In the genomic region with DNA sequence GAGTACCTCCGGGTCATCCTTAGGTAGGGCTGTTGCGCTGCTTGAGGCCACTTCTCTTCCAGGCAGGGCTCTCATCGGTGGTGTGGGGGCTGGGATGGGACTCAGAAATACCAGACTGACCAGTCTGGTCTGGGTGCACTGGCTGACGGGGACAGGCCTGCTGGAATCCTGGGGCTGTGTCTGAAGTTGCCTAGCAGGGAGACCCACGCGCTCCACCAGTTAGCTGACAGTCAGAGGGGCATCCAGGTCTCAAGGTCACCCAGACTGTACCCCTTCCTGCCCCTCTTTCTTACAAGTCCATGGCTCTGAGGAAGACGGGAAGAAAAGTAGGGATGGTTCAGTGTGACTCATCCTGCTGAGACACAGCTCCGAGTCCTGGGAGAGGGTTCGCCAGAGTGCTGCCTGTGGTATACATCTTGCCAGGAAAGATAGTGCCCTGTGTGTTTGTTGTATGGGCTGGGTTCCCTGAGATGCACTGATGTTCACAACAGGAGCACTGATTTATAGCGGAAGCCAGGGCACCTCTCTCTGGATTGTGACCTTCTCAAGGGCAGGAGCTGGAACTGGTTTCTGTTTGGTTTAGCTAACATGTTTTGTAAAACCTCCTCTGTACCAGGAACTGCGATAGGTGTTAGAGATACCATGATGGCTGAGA, we compare ENCODE assay signal across 11 cellular contexts.
A peak's percentile ranks its signal among the peaks of the same experiment; 100 is the strongest.
DNase-seq lines count a peak whose midpoint lies in the region; ATAC-seq, FAIRE-seq and TF ChIP-seq lines count a peak whose summit lies in the region.
"Had no signal": no experiment of that assay in that cellular context is flagged by ENCODE, and none has a peak within 500 bp of the region (broad histone marks: within the 10 kb centered on the region; RNA-seq: fewer than 3 reads in every experiment).

No MANE protein-coding gene starts in this region.

- no peaks in the 10 kb centered on the region for H3K36me3 ChIP-seq in adrenal gland (replicated peaks in 1 of 2)
- no peaks in the 10 kb centered on the region for H3K36me3 ChIP-seq in rectal smooth muscle tissue (ENCODE audit: control insufficient read depth, insufficient read depth, low read length)
- H3K36me3 ChIP-seq: right lobe of liver had no signal

- H3K27ac ChIP-seq in adrenal gland (peak overlapping the region in 1 of 5 donors; percentile 17), rectal smooth muscle tissue (ENCODE audit: low read depth, low read length) (peak overlapping the region; percentile 45)
- H3K27ac ChIP-seq: right lobe of liver had no signal

- no peaks in the 10 kb centered on the region for H3K9me3 Mint-ChIP-seq in T-cell
- H3K9me3 Mint-ChIP-seq: activated CD4-positive, alpha-beta memory T cell treated with anti-CD3 and anti-CD28 coated beads, Interleukin-2, amount 10 ng/mL, durations not matched to agents 7 days and 5 days had no signal

- H3K9me3 ChIP-seq in adrenal gland (replicated peaks in 1 of 3), result no peaks in the 10 kb centered on the region
- H3K9me3 ChIP-seq: right lobe of liver had no signal

- no peaks in the 10 kb centered on the region for H3K27me3 Mint-ChIP-seq in T-cell
- H3K27me3 Mint-ChIP-seq: activated CD4-positive, alpha-beta memory T cell treated with anti-CD3 and anti-CD28 coated beads, Interleukin-2, amount 10 ng/mL, durations not matched to agents 7 days and 5 days had no signal

- CTCF ChIA-PET in T-cell (lab: Charles Lee), result no interaction called here

- no peak for TF ChIP-seq CTCF in adrenal gland (IDR thresholded peaks at IDR 0.05)

- FAIRE-seq in H54 (lab: Jason Lieb, UNC), result peak; percentile 86

- POLR2A ChIA-PET in T-cell (lab: Charles Lee), result no interaction called here

- ATAC-seq in left cardiac atrium (peak; percentile 43 to 87), HG02571 (IDR thresholded peaks at IDR 0.05; ENCODE audit: unreplicated experiment) (no peak), T-cell (replicated peaks in 1 of 4) (no peak)

- H3K27me3 ChIP-seq in adrenal gland, result no peaks in the 10 kb centered on the region
- H3K27me3 ChIP-seq in rectal smooth muscle tissue (ENCODE audit: control insufficient read depth, insufficient read depth, low read length), result no peaks in the 10 kb centered on the region
- H3K27me3 ChIP-seq: right lobe of liver had no signal

- H3K4me3 Mint-ChIP-seq in T-cell, result no peak overlapping the region
- H3K4me3 Mint-ChIP-seq: activated CD4-positive, alpha-beta memory T cell treated with anti-CD3 and anti-CD28 coated beads, Interleukin-2, amount 10 ng/mL, durations not matched to agents 7 days and 5 days had no signal

- 56 to 63% (median 60%) methylated on average over 9 to 11 of the region's 11 CpGs for WGBS in adrenal gland, 4 donors

- no peaks in the 10 kb centered on the region for H3K4me1 Mint-ChIP-seq in T-cell
- H3K4me1 Mint-ChIP-seq: activated CD4-positive, alpha-beta memory T cell treated with anti-CD3 and anti-CD28 coated beads, Interleukin-2, amount 10 ng/mL, durations not matched to agents 7 days and 5 days had no signal

- H3K4me1 ChIP-seq in adrenal gland (replicated peaks in 1 of 2), result peaks cover 0 to 5% of the 10 kb centered on the region in 2 donors
- peaks cover 16% of the 10 kb centered on the region for H3K4me1 ChIP-seq in rectal smooth muscle tissue (ENCODE audit: control insufficient read depth, insufficient read depth, low read length)
- H3K4me1 ChIP-seq: right lobe of liver had no signal

- H3K36me3 Mint-ChIP-seq in T-cell, result peaks cover 37% of the 10 kb centered on the region

- intact Hi-C loops in adrenal gland (cut with DNase I), result no loop called here
- intact Hi-C loops in left cardiac atrium (cut with DNase I), result no loop called here

- H3K27ac Mint-ChIP-seq in T-cell, result no peak overlapping the region
- H3K27ac Mint-ChIP-seq: activated CD4-positive, alpha-beta memory T cell treated with anti-CD3 and anti-CD28 coated beads, Interleukin-2, amount 10 ng/mL, durations not matched to agents 7 days and 5 days had no signal

- H3K9ac ChIP-seq in rectal smooth muscle tissue (ENCODE audit: low read length), result no peak overlapping the region

- TF ChIP-seq POLR2A in H54 (IDR thresholded peaks at IDR 0.05; ENCODE audit: low read depth, low read length) (no peak), adrenal gland (IDR thresholded peaks at IDR 0.05) (no peak)

- H3K4me3 ChIP-seq in adrenal gland (no peak overlapping the region), rectal smooth muscle tissue (ENCODE audit: low read length) (no peak overlapping the region)
- H3K4me3 ChIP-seq: right lobe of liver had no signal

- peak; percentile 71 for DNase-seq in H54 (ENCODE audit: insufficient read length, low spot score)
- peak in 4 of 7 donors; percentile 24 to 62 (median 30) for DNase-seq in adrenal gland
- no peak for DNase-seq in left cardiac atrium
- no peak for DNase-seq in T-cell
- no peak for DNase-seq in stimulated activated CD4-positive, alpha-beta T cell treated with anti-CD3 and anti-CD28 coated beads, Interleukin-4, amount 100 ng/mL, for 24 hours
- DNase-seq in dedifferentiated amniotic fluid mesenchymal stem cell (ENCODE audit: extremely low spot score), result no peak
- DNase-seq: activated CD4-positive, alpha-beta memory T cell treated with anti-CD3 and anti-CD28 coated beads, Interleukin-2, amount 10 ng/mL, durations not matched to agents 7 days and 5 days; DMS79 treated with DMSO at 0.1 percent for 48 hours had no signal

Comparison
In these comparisons a context has a peak if more than half of its experiments do, and no peak if none do; other contexts are left out.
1. DNase-seq: peak in H54 (single experiment) and adrenal gland (4 of 7); none in left cardiac atrium (single experiment), T-cell (0 of 34), stimulated activated CD4-positive, alpha-beta T cell treated with anti-CD3 and anti-CD28 coated beads, Interleukin-4, amount 100 ng/mL, for 24 hours (single experiment) and dedifferentiated amniotic fluid mesenchymal stem cell (single experiment).
2. ATAC-seq: peak in left cardiac atrium (2 of 2); none in HG02571 (single experiment) and T-cell (0 of 4).